ENCODE assay signal across 28 cellular contexts in genomic region chr2:65831528-65831927, GRCh38.
"Had no signal": no experiment of that assay in that cellular context is flagged by ENCODE, and none has a peak within 500 bp of the region (broad histone marks: within the 10 kb centered on the region; RNA-seq: fewer than 3 reads in every experiment).

No MANE protein-coding gene starts in this region.

- H3K27ac Mint-ChIP-seq: activated B cell treated with CpG ODN at 0.5 μM for 24 hours; activated CD8-positive, alpha-beta T cell treated with anti-CD3 and anti-CD28 coated beads for 36 hours; activated naive CD8-positive, alpha-beta T cell; activated T-helper 17 cell treated with anti-CD3 and anti-CD28 coated beads, Interleukin-2, amount 50 U/mL, for 72 hours; T-cell; T-helper 1 cell treated with Interleukin-12 subunit alpha and Interleukin-12 subunit beta and Interleukin-4 antibody, amounts not matched to agents 30 μg/mL and 1 μg/mL, for 36 hours had no signal

- H3K4me1 Mint-ChIP-seq: activated B cell treated with CpG ODN at 0.5 μM for 24 hours; activated T-helper 17 cell treated with anti-CD3 and anti-CD28 coated beads, Interleukin-2, amount 50 U/mL, for 72 hours; T-cell had no signal

- H3K9me3 ChIP-seq: colonic mucosa had no signal

- ATAC-seq: activated CD4-positive, CD25-positive, alpha-beta regulatory T cell treated with anti-CD3 and anti-CD28 coated beads, Interleukin-2, amount 50 U/mL, for 24 hours; activated CD8-positive, alpha-beta T cell treated with anti-CD3 and anti-CD28 coated beads for 36 hours; activated T-cell treated with anti-CD3 and anti-CD28 coated beads, Interleukin-2, amount 50 U/mL, for 4 hours; activated T-helper 17 cell treated with anti-CD3 and anti-CD28 coated beads, Interleukin-2, amount 50 U/mL, for 72 hours; T-cell had no signal

- H3K4me3 ChIP-seq: colonic mucosa had no signal

- H3K27me3 ChIP-seq: brain microvascular endothelial cell, colonic mucosa had no signal

- H3K4me1 ChIP-seq: colonic mucosa had no signal

- DNase-seq: activated B cell treated with CpG ODN at 0.5 μM for 24 hours; activated CD4-positive, alpha-beta T cell treated with anti-CD3 and anti-CD28 coated beads for 48 hours; activated CD4-positive, alpha-beta T cell treated with anti-CD3 and anti-CD28 coated beads, Interleukin-2, amount 50 U/mL, for 1 hour; activated CD4-positive, alpha-beta T cell treated with anti-CD3 and anti-CD28 coated beads, Interleukin-2, amount 50 U/mL, for 48 hours; activated CD8-positive, alpha-beta memory T cell treated with anti-CD3 and anti-CD28 coated beads for 24 hours; activated CD8-positive, alpha-beta T cell treated with anti-CD3 and anti-CD28 coated beads for 36 hours; activated effector memory CD4-positive, alpha-beta T cell treated with Interleukin-2 at 50 U/mL for 16 hours; activated gamma-delta T cell treated with Interleukin-2 at 50 U/mL for 16 hours; activated naive CD4-positive, alpha-beta T cell treated with anti-CD3 and anti-CD28 coated beads, Interleukin-2, amount 50 U/mL, for 16 hours; activated naive CD4-positive, alpha-beta T cell treated with Interleukin-2 at 50 U/mL for 16 hours; activated T-cell treated with anti-CD3 and anti-CD28 coated beads, Interleukin-2, amount 50 U/mL, for 4 hours; amniotic stem cell; anterior cingulate cortex; brain microvascular endothelial cell; central memory CD4-positive, alpha-beta T cell; cerebellar nuclear complex; colonic mucosa; effector CD8-positive, alpha-beta T cell; foreskin fibroblast; head of caudate nucleus; T-cell; T1000; WERI-Rb-1 had no signal

- H3K9me3 Mint-ChIP-seq: activated B cell treated with CpG ODN at 0.5 μM for 24 hours; activated CD8-positive, alpha-beta T cell treated with anti-CD3 and anti-CD28 coated beads for 36 hours; activated T-cell treated with anti-CD3 and anti-CD28 coated beads, Interleukin-2, amount 50 U/mL, for 4 hours; activated T-helper 17 cell treated with anti-CD3 and anti-CD28 coated beads, Interleukin-2, amount 50 U/mL, for 72 hours; T-helper 1 cell treated with Interleukin-12 subunit alpha and Interleukin-12 subunit beta and Interleukin-4 antibody, amounts not matched to agents 30 μg/mL and 1 μg/mL, for 36 hours had no signal

- H3K36me3 ChIP-seq: brain microvascular endothelial cell, colonic mucosa, WERI-Rb-1 had no signal

- H3K27ac ChIP-seq: brain microvascular endothelial cell, colonic mucosa, epithelial cell of prostate, WERI-Rb-1 had no signal

- H3K36me3 Mint-ChIP-seq: activated naive CD8-positive, alpha-beta T cell; T-cell had no signal

- H3K4me3 Mint-ChIP-seq: activated B cell treated with CpG ODN at 0.5 μM for 24 hours; activated CD8-positive, alpha-beta T cell treated with anti-CD3 and anti-CD28 coated beads for 36 hours; activated naive CD8-positive, alpha-beta T cell; activated T-cell treated with anti-CD3 and anti-CD28 coated beads, Interleukin-2, amount 50 U/mL, for 4 hours; activated T-helper 17 cell treated with anti-CD3 and anti-CD28 coated beads, Interleukin-2, amount 50 U/mL, for 72 hours; T-cell; T-helper 1 cell treated with Interleukin-12 subunit alpha and Interleukin-12 subunit beta and Interleukin-4 antibody, amounts not matched to agents 30 μg/mL and 1 μg/mL, for 36 hours had no signal
